Comparison of ENCODE assay signal across 23 cellular contexts in genomic region chr18:58336605-58337004, GRCh38.
DNase-seq lines count a peak whose midpoint lies in the region; ATAC-seq and TF ChIP-seq lines count a peak whose summit lies in the region.
"Had no signal": no experiment of that assay in that cellular context is flagged by ENCODE, and none has a peak within 500 bp of the region (broad histone marks: within the 10 kb centered on the region; RNA-seq: fewer than 3 reads in every experiment).

No MANE protein-coding gene starts in this region.

- ATAC-seq in PC-3 (0 out of 2 replicates have a peak, but pooled peaks have one; percentile 37), GM21528 (IDR thresholded peaks at IDR 0.05; ENCODE audit: low FRiP score, unreplicated experiment) (no peak), GM18505 (IDR thresholded peaks at IDR 0.05; ENCODE audit: unreplicated experiment) (no peak)
- ATAC-seq: gastroesophageal sphincter; naive thymus-derived CD8-positive, alpha-beta T cell had no signal

- intact Hi-C loops in PC-3 (cut with micrococcal nuclease): no loop called here

- no peak for TF ChIP-seq POLR2A in GM18505 (IDR thresholded peaks at IDR 0.05; ENCODE audit: borderline replicate concordance, extremely low read depth, insufficient read depth, insufficient read length)

- no peak overlapping the region for H3K27ac ChIP-seq in PC-3 (ENCODE audit: low read length)
- H3K27ac ChIP-seq: ascending aorta, ovary had no signal

- H3K4me2 ChIP-seq in PC-3 (ENCODE audit: low read length): no peak overlapping the region

- no TSS peak for BruUV-seq in PC-3 (replicated peaks; lab: Mats Ljungman, UMichigan)

- peaks cover 31% of the 10 kb centered on the region for H3K36me3 ChIP-seq in PC-3 (ENCODE audit: low read depth, low read length)
- H3K36me3 ChIP-seq: ascending aorta, ovary had no signal

- CTCF ChIA-PET in PC-3 (lab: Charles Lee): no interaction called here

- no peaks in the 10 kb centered on the region for H3K79me2 ChIP-seq in PC-3 (ENCODE audit: low read length)

- H3K4me3 ChIP-seq in PC-3 (ENCODE audit: low read length) (no peak overlapping the region), epithelial cell of esophagus (ENCODE audit: low read length) (no peak overlapping the region)
- H3K4me3 ChIP-seq: ascending aorta, gastroesophageal sphincter, ovary had no signal

- peak; percentile 55 for DNase-seq in ELR (ENCODE audit: low read depth)
- no peak for DNase-seq in PC-3
- peak; percentile 35 for DNase-seq in epithelial cell of esophagus (ENCODE audit: low read depth)
- peak; percentile 59 for DNase-seq in putamen (ENCODE audit: low spot score)
- no peak for DNase-seq in midbrain (lab: John Stamatoyannopoulos, UW)
- DNase-seq: activated naive CD4-positive, alpha-beta T cell treated with anti-CD3 and anti-CD28 coated beads, Interleukin-2, amount 50 U/mL, for 16 hours; activated T-cell treated with anti-CD3 and anti-CD28 coated beads, Interleukin-2, amount 50 U/mL, for 48 hours; CD4-positive, alpha-beta memory T cell; DMS153; effector CD4-positive, alpha-beta T cell; Kasumi-1; left colon; mesendoderm; naive thymus-derived CD8-positive, alpha-beta T cell; NCI-H2029 treated with DMSO at 0.1 percent for 48 hours; NCI-H345; ovary; SHP77; substantia nigra had no signal

- H3K9ac ChIP-seq in PC-3 (ENCODE audit: low read length): no peak overlapping the region

- no peaks in the 10 kb centered on the region for H3K9me3 ChIP-seq in PC-3 (ENCODE audit: low read length)
- H3K9me3 ChIP-seq: ascending aorta, gastroesophageal sphincter, ovary had no signal

- no peaks in the 10 kb centered on the region for H4K20me1 ChIP-seq in PC-3 (ENCODE audit: low read length)

- H3F3A ChIP-seq in PC-3 (ENCODE audit: low read length, unreplicated experiment): no peaks in the 10 kb centered on the region

- TF ChIP-seq CTCF in PC-3 (conservative IDR thresholded peaks at IDR 0.05; ENCODE audit: low read depth, low read length) (no peak), epithelial cell of esophagus (IDR thresholded peaks at IDR 0.05; ENCODE audit: insufficient read depth, low read depth, low read length, missing control alignments) (no peak)

- H3K27me3 ChIP-seq in PC-3 (ENCODE audit: low read length): no peaks in the 10 kb centered on the region
- H3K27me3 ChIP-seq: ascending aorta, gastroesophageal sphincter, ovary had no signal

- H3K9me2 ChIP-seq in PC-3 (replicated peaks; ENCODE audit: low read length): no peaks in the 10 kb centered on the region

- POLR2A ChIA-PET in PC-3 (lab: Charles Lee; ENCODE audit: unreplicated experiment): no interaction called here

- no peak overlapping the region for H2AFZ ChIP-seq in PC-3 (ENCODE audit: low read length)

- H3K4me1 ChIP-seq in PC-3 (ENCODE audit: insufficient read depth, low read length): no peaks in the 10 kb centered on the region
- H3K4me1 ChIP-seq: ascending aorta had no signal

Comparison
In these comparisons a context has a peak if more than half of its experiments do, and no peak if none do; other contexts are left out.
1. DNase-seq: peak in ELR (single experiment), epithelial cell of esophagus (single experiment) and putamen (single experiment); none in PC-3 (single experiment) and midbrain (single experiment).